Comparison of ENCODE assay signal across 17 cellular contexts in the genomic region with DNA sequence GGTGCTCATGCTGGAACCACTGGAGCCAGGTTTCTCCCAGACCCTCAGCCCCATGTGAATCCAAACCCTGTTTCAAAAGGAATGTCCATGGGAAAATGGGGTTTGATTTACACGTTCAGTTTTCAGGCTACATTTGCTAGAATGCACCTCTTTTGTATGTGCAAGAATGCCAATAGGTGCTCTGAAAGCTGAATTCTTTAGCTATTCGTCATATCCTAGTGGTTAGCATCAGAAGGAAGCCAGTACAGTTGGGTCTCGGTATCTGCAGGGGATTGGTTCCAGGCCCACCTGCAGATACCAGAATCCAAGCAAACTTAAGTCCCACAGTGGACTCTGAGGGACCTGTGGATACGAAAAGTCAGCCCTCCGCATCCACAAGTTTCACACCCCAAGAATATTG.
"Had no signal": no experiment of that assay in that cellular context is flagged by ENCODE, and none has a peak within 500 bp of the region (broad histone marks: within the 10 kb centered on the region; RNA-seq: fewer than 3 reads in every experiment).

No MANE protein-coding gene starts in this region.

- H3K27ac ChIP-seq: coronary artery, esophagus squamous epithelium, parathyroid adenoma, tibial artery, vagina had no signal

- H3K27me3 ChIP-seq: esophagus squamous epithelium, tibial artery, vagina had no signal

- H3K4me3 ChIP-seq: coronary artery, esophagus squamous epithelium, lung, mucosa of descending colon, tibial artery, vagina had no signal

- H3K27me3 Mint-ChIP-seq: activated T-helper 17 cell treated with anti-CD3 and anti-CD28 coated beads, Interleukin-2, amount 50 U/mL, for 72 hours; stimulated activated memory B cell treated with anti-CD40 and anti-IgM and Interleukin-4, amounts not matched to agents 10 μg/mL and 1 μg/mL and 100 μg/mL, for 72 hours had no signal

- DNase-seq: activated CD4-positive, alpha-beta T cell treated with anti-CD3 and anti-CD28 coated beads, Interleukin-2, amount 50 U/mL, for 1 hour; activated CD4-positive, CD25-positive, alpha-beta regulatory T cell; activated CD8-positive, alpha-beta memory T cell treated with anti-CD3 and anti-CD28 coated beads for 24 hours; activated naive CD4-positive, alpha-beta T cell treated with Interleukin-2 at 50 U/mL for 16 hours; central memory CD4-positive, alpha-beta T cell; effector CD4-positive, alpha-beta T cell; esophagus squamous epithelium; left colon; mucosa of descending colon; naive thymus-derived CD4-positive, alpha-beta T cell; tibial artery had no signal

- H3K36me3 Mint-ChIP-seq: naive thymus-derived CD4-positive, alpha-beta T cell; stimulated activated memory B cell treated with anti-CD40 and anti-IgM and Interleukin-4, amounts not matched to agents 10 μg/mL and 1 μg/mL and 100 μg/mL, for 72 hours had no signal

- ATAC-seq: activated T-helper 17 cell treated with anti-CD3 and anti-CD28 coated beads, Interleukin-2, amount 50 U/mL, for 72 hours; left colon; mucosa of descending colon; naive thymus-derived CD4-positive, alpha-beta T cell; stimulated activated memory B cell treated with anti-CD40 and anti-IgM and Interleukin-4, amounts not matched to agents 10 μg/mL and 1 μg/mL and 100 μg/mL, for 72 hours had no signal

- H3K4me3 Mint-ChIP-seq: activated T-helper 17 cell treated with anti-CD3 and anti-CD28 coated beads, Interleukin-2, amount 50 U/mL, for 72 hours; naive thymus-derived CD4-positive, alpha-beta T cell; stimulated activated memory B cell treated with anti-CD40 and anti-IgM and Interleukin-4, amounts not matched to agents 10 μg/mL and 1 μg/mL and 100 μg/mL, for 72 hours had no signal

- H3K9me3 Mint-ChIP-seq: naive thymus-derived CD4-positive, alpha-beta T cell had no signal

- H3K27ac Mint-ChIP-seq: naive thymus-derived CD4-positive, alpha-beta T cell; stimulated activated memory B cell treated with anti-CD40 and anti-IgM and Interleukin-4, amounts not matched to agents 10 μg/mL and 1 μg/mL and 100 μg/mL, for 72 hours had no signal

- H3K36me3 ChIP-seq: esophagus squamous epithelium, tibial artery, vagina had no signal

- H3K9me3 ChIP-seq: esophagus squamous epithelium, mucosa of descending colon, tibial artery, vagina had no signal
